24 cellular contexts compared by ENCODE assay signal in genomic region chr22:37091986-37092385, GRCh38. TPM values are rescaled to one million over a fixed set of nuclear protein-coding genes. Genes with fewer than 3 reads are reported as not detected.
DNase-seq lines count a peak whose midpoint lies in the region; ATAC-seq, FAIRE-seq and TF ChIP-seq lines count a peak whose summit lies in the region.
"Had no signal": no experiment of that assay in that cellular context is flagged by ENCODE, and none has a peak within 500 bp of the region (broad histone marks: within the 10 kb centered on the region; RNA-seq: fewer than 3 reads in every experiment).

No MANE protein-coding gene starts in this region.

- no peak for ATAC-seq in activated T-helper 17 cell treated with anti-CD3 and anti-CD28 coated beads, Interleukin-2, amount 50 U/mL, for 72 hours (replicated peaks)
- ATAC-seq in mucosa of descending colon: no peak
- ATAC-seq: A549 had no signal

- no peak overlapping the region for H3K27ac ChIP-seq in H1 (ENCODE audit: low read depth, low read length)
- H3K27ac ChIP-seq: A549, BLaER1, GM23248 had no signal

- 70% methylated on average over 5 of the region's 6 CpGs; no CpG with 5 or more reads in 1 of the 2 experiments for WGBS in H1 (ENCODE audit: extremely low coverage in 1 of 2, insufficient coverage in 1 of 2, insufficient read length in 1 of 2, insufficient replicate concordance in 2 of 2, low coverage in 1 of 2, low lambda C conversion rate in 2 of 2, missing lambda C conversion rate in 1 of 2), 2 experiments

- H3K79me1 ChIP-seq in H1 (ENCODE audit: low read depth, low read length): no peaks in the 10 kb centered on the region

- H3K18ac ChIP-seq in H1 (ENCODE audit: extremely low read depth, low read length): no peak overlapping the region; the same call in 1 of the 2 replicates

- no peak overlapping the region for H3K56ac ChIP-seq in H1 (replicated peaks; ENCODE audit: insufficient read length, low read depth, low read length)

- H2BK15ac ChIP-seq in H1 (ENCODE audit: low read length): no peak overlapping the region

- 0 out of 2 replicates have a peak overlapping the region, but pooled peaks have one; percentile 39 for H2AFZ ChIP-seq in H1 (ENCODE audit: low read length)
- H2AFZ ChIP-seq: GM23248 had no signal

- H4K8ac ChIP-seq in H1 (ENCODE audit: extremely low read depth, insufficient read depth, low read length): no peak overlapping the region

- H3K27me3 Mint-ChIP-seq in activated T-helper 17 cell treated with anti-CD3 and anti-CD28 coated beads, Interleukin-2, amount 50 U/mL, for 72 hours: no peaks in the 10 kb centered on the region

- H3K4me3 ChIP-seq in H1 (ENCODE audit: extremely low read depth in 1 of 4, insufficient read depth in 2 of 4, low read depth in 3 of 4, low read length in 4 of 4) (no peak overlapping the region), mucosa of descending colon (no peak overlapping the region)
- H3K4me3 ChIP-seq: A549, BLaER1, GM23248 had no signal

- no peak overlapping the region for H2BK5ac ChIP-seq in H1 (ENCODE audit: low read depth, low read length)

- peaks cover 0 to 5% (median 3%) of the 10 kb centered on the region in 4 experiments; a peak in 3 of 7 replicates for H3K27me3 ChIP-seq in H1 (replicated peaks in 1 of 4; ENCODE audit: control insufficient read depth in 3 of 4, extremely low read depth in 1 of 4, insufficient read depth in 3 of 4, low read length in 3 of 4)
- H3K27me3 ChIP-seq: BLaER1 had no signal

- POLR2A ChIA-PET in H1 (lab: Charles Lee; ENCODE audit: partially characterized antibody): interaction anchor here (0.6 kb wide), 2 partner anchors 31 to 516 kb away, joined by 3 read pairs; no protein-coding TSS in a partner anchor

- H3K4me1 ChIP-seq in H1 (replicated peaks in 1 of 4; ENCODE audit: control insufficient read depth in 3 of 4, insufficient read depth in 4 of 4, low read length in 3 of 4) (peaks cover 0 to 3% (median 0%) of the 10 kb centered on the region in 4 experiments; a peak in 2 of 7 replicates), mucosa of descending colon (ENCODE audit: low read depth) (no peaks in the 10 kb centered on the region)
- H3K4me1 ChIP-seq: BLaER1 had no signal

- CTCF ChIA-PET in H1 (lab: Charles Lee; ENCODE audit: partially characterized antibody): interaction anchor here (0.7 to 1.5 kb wide), 6 partner anchors 9 to 148 kb away, joined by 3 to 5 read pairs (median 3); no protein-coding TSS in a partner anchor

- no peak overlapping the region for H2BK12ac ChIP-seq in H1 (ENCODE audit: low read depth, low read length)

- H3K79me2 ChIP-seq in H1 (ENCODE audit: control insufficient read depth in 1 of 2, insufficient read depth in 2 of 2, low read length in 2 of 2): no peaks in the 10 kb centered on the region

- no peaks in the 10 kb centered on the region; the same call in 1 of the 2 replicates for H3K23me2 ChIP-seq in H1 (ENCODE audit: low read depth, low read length)

- no peak overlapping the region for H3K9ac ChIP-seq in H1 (replicated peaks in 1 of 4; ENCODE audit: extremely low read depth in 1 of 4, low read depth in 3 of 4, low read length in 3 of 4)
- H3K9ac ChIP-seq: BLaER1, GM23248 had no signal

- no peaks in the 10 kb centered on the region for H3K36me3 ChIP-seq in H1 (ENCODE audit: control insufficient read depth in 2 of 4, insufficient read depth in 4 of 4, low read length in 3 of 4)
- H3K36me3 ChIP-seq in mucosa of descending colon (ENCODE audit: low read depth): no peaks in the 10 kb centered on the region
- H3K36me3 ChIP-seq: BLaER1 had no signal

- H4K91ac ChIP-seq in H1 (replicated peaks; ENCODE audit: insufficient read length, low read length): no peak overlapping the region

- no peak overlapping the region for H2AK5ac ChIP-seq in H1 (ENCODE audit: low read depth, low read length)

- TF ChIP-seq RAD21 in H1 (IDR thresholded peaks at IDR 0.05 in 1 of 2, conservative IDR thresholded peaks at IDR 0.05 in 1 of 2; ENCODE audit: low read depth in 2 of 2, low read length in 2 of 2): no peak

- H3K4ac ChIP-seq in H1 (replicated peaks; ENCODE audit: insufficient read length, low read depth, low read length): no peak overlapping the region

- H2BK20ac ChIP-seq in H1 (ENCODE audit: low read length): no peak overlapping the region

- H3K27ac Mint-ChIP-seq in activated T-helper 17 cell treated with anti-CD3 and anti-CD28 coated beads, Interleukin-2, amount 50 U/mL, for 72 hours: peak overlapping the region; percentile 43
- H3K27ac Mint-ChIP-seq: CD14-positive monocyte had no signal

- intact Hi-C loops in mucosa of descending colon (cut with DNase I, micrococcal nuclease): no loop called here

- no peaks in the 10 kb centered on the region for H4K20me1 ChIP-seq in H1 (replicated peaks in 1 of 2; ENCODE audit: control insufficient read depth in 1 of 2, insufficient read depth in 2 of 2, low read length in 2 of 2)
- H4K20me1 ChIP-seq: BLaER1 had no signal

- TF ChIP-seq CTCF in H1 (IDR thresholded peaks at IDR 0.05; ENCODE audit: control extremely low read depth in 1 of 3, insufficient read depth in 1 of 3, low read depth in 1 of 3, low read length in 3 of 3) (no peak), mucosa of descending colon (IDR thresholded peaks at IDR 0.05) (no peak)

- no peak overlapping the region for H3K4me2 ChIP-seq in H1 (ENCODE audit: insufficient read depth in 1 of 2, low read depth in 2 of 2, low read length in 2 of 2)
- H3K4me2 ChIP-seq: A549, BLaER1 had no signal

- no peak for TF ChIP-seq EP300 in H1 (IDR thresholded peaks at IDR 0.05; ENCODE audit: borderline replicate concordance in 1 of 2, low read depth in 2 of 2, low read length in 2 of 2)

- TF ChIP-seq POLR2A in H1 (IDR thresholded peaks at IDR 0.05; ENCODE audit: control extremely low read depth in 1 of 2, low read depth in 2 of 2, low read length in 2 of 2): no peak

- no peak for FAIRE-seq in H1 (lab: Jason Lieb, UNC)
- FAIRE-seq: A549, GM12892, GM18507, H54, HTR-8/SVneo had no signal

- H3K9me3 Mint-ChIP-seq in activated T-helper 17 cell treated with anti-CD3 and anti-CD28 coated beads, Interleukin-2, amount 50 U/mL, for 72 hours: no peaks in the 10 kb centered on the region
- H3K9me3 Mint-ChIP-seq: CD14-positive monocyte had no signal

- peaks cover 41% of the 10 kb centered on the region for H3K4me1 Mint-ChIP-seq in activated T-helper 17 cell treated with anti-CD3 and anti-CD28 coated beads, Interleukin-2, amount 50 U/mL, for 72 hours
- H3K4me1 Mint-ChIP-seq: CD14-positive monocyte had no signal

- peak overlapping the region; percentile 97 for H3K4me3 Mint-ChIP-seq in activated T-helper 17 cell treated with anti-CD3 and anti-CD28 coated beads, Interleukin-2, amount 50 U/mL, for 72 hours
- H3K4me3 Mint-ChIP-seq: CD14-positive monocyte; CD4-positive, alpha-beta memory T cell had no signal

- H2BK120ac ChIP-seq in H1 (replicated peaks; ENCODE audit: low read depth, low read length): no peak overlapping the region

- H3K36me3 Mint-ChIP-seq in activated T-helper 17 cell treated with anti-CD3 and anti-CD28 coated beads, Interleukin-2, amount 50 U/mL, for 72 hours (ENCODE audit: low read depth): peaks cover 38% of the 10 kb centered on the region
- H3K36me3 Mint-ChIP-seq: CD14-positive monocyte; CD4-positive, alpha-beta memory T cell had no signal

- no peak for DNase-seq in H1 (ENCODE audit: low read depth in 1 of 2, low spot score in 2 of 2)
- peak; percentile 59 for DNase-seq in mucosa of gallbladder (ENCODE audit: low spot score)
- DNase-seq in renal cortical epithelial cell (ENCODE audit: low read depth): peak; percentile 34
- DNase-seq in A172 (ENCODE audit: low spot score): no peak
- DNase-seq in SKM-1 treated with dmso at 0.1 percent for 144 hours (lab: John Stamatoyannopoulos, UW; ENCODE audit: unreplicated experiment): no peak
- no peak for DNase-seq in NCI-H2081 (lab: John Stamatoyannopoulos, UW)
- DNase-seq in mucosa of descending colon: no peak
- DNase-seq: CD4-positive, alpha-beta memory T cell; DMS153; DMS79; GDM1; HCEC 1CT; IMR-90 had no signal

- no peaks in the 10 kb centered on the region for H3K9me3 ChIP-seq in H1 (ENCODE audit: insufficient read depth in 2 of 2, low read depth in 1 of 2, low read length in 1 of 2)
- no peaks in the 10 kb centered on the region for H3K9me3 ChIP-seq in mucosa of descending colon
- H3K9me3 ChIP-seq: A549, BLaER1 had no signal

- no peak overlapping the region for H4K5ac ChIP-seq in H1 (ENCODE audit: insufficient read length, low read depth, low read length)

- no peak overlapping the region for H3K14ac ChIP-seq in H1 (ENCODE audit: insufficient read length)

- no peak overlapping the region for H3K23ac ChIP-seq in H1 (ENCODE audit: insufficient read length)

RNA-seq across cellular contexts. Expression of gene TMPRSS6, which starts 17.5 kb away (rescaled TPM):
- 100 to 1,000 TPM in 1 of 2 donors, 10 to 100 TPM in 1; 86.6 to 343 TPM for total RNA-seq in activated T-helper 17 cell treated with anti-CD3 and anti-CD28 coated beads, Interleukin-2, amount 50 U/mL, for 72 hours
- not detected in 2 replicates for total RNA-seq in H1 (2021; fragmentation: NEBNext Ultra II Directional; extraction: Animal tissue kit (Norgen Biotek cat#: 25700))
- polyA plus RNA-seq in H1 (2011; rRNA removed): 0.02 and 0.05 TPM in 2 replicates
- 0.06 TPM for polyA plus RNA-seq in H1 (2011; cell fraction: cytosol; rRNA removed)
- 0.19 TPM for polyA plus RNA-seq in H1 (2011; cell fraction: nucleus; rRNA removed)
- polyA plus RNA-seq in H1 (2012, experiment 1 of 2): 0.13 to 0.27 TPM (median 0.19 TPM) in 4 replicates
- 0.09 TPM for polyA plus RNA-seq in H1 (2012, experiment 2 of 2)
- polyA plus RNA-seq in H1 (2013, experiment 1 of 2): 0.02 TPM
- 0.02 TPM for polyA plus RNA-seq in H1 (2013, experiment 2 of 2)
- not detected in 2 replicates for polyA minus RNA-seq in H1 (2011; rRNA and poly(A)+ RNA removed)
- polyA minus RNA-seq in H1 (2011; cell fraction: cytosol; rRNA and poly(A)+ RNA removed): not detected
- polyA minus RNA-seq in H1 (2011; cell fraction: nucleus; rRNA and poly(A)+ RNA removed): not detected
- total RNA-seq in mucosa of gallbladder (9.2 TPM), renal cortical epithelial cell (not detected in 2 replicates), mucosa of descending colon (under 1 TPM in 2 of 3 donors, not detected in 1; 0.29 to 0.46 TPM)
- not detected in 2 replicates for total RNA-seq in A172 (2014; rRNA removed; shearing (Covaris generic))
- total RNA-seq: Daoy, GM23248, IMR-90 had no signal
- polyA plus RNA-seq: A549; AG04450; CD14-positive monocyte; CD4-positive, alpha-beta memory T cell; IMR-90 had no signal

RNA-seq across cellular contexts. Expression of gene KCTD17, which starts 40.4 kb away (rescaled TPM):
- 10 to 100 TPM; 39.4 to 41.9 TPM for total RNA-seq in activated T-helper 17 cell treated with anti-CD3 and anti-CD28 coated beads, Interleukin-2, amount 50 U/mL, for 72 hours
- total RNA-seq in H1 (2021; fragmentation: NEBNext Ultra II Directional; extraction: Animal tissue kit (Norgen Biotek cat#: 25700)): 35.8 and 39.4 TPM in 2 replicates
- 44.0 and 69.0 TPM in 2 replicates for polyA plus RNA-seq in H1 (2011; rRNA removed)
- 47.9 TPM for polyA plus RNA-seq in H1 (2011; cell fraction: cytosol; rRNA removed)
- 87.7 TPM for polyA plus RNA-seq in H1 (2011; cell fraction: nucleus; rRNA removed)
- 24.9 to 38.8 TPM (median 38.0 TPM) in 4 replicates for polyA plus RNA-seq in H1 (2012, experiment 1 of 2)
- 36.2 TPM for polyA plus RNA-seq in H1 (2012, experiment 2 of 2)
- polyA plus RNA-seq in H1 (2013, experiment 1 of 2): 21.4 TPM
- 23.8 TPM for polyA plus RNA-seq in H1 (2013, experiment 2 of 2)
- 22.1 and 45.1 TPM in 2 replicates for polyA minus RNA-seq in H1 (2011; rRNA and poly(A)+ RNA removed)
- polyA minus RNA-seq in H1 (2011; cell fraction: cytosol; rRNA and poly(A)+ RNA removed): 20.6 TPM
- 27.7 TPM for polyA minus RNA-seq in H1 (2011; cell fraction: nucleus; rRNA and poly(A)+ RNA removed)
- total RNA-seq in mucosa of gallbladder (51.9 TPM), renal cortical epithelial cell (18.1 and 31.5 TPM in 2 replicates), mucosa of descending colon (10 to 100 TPM; 24.9 to 40.1 (median 31.3) TPM)
- total RNA-seq in A172 (2014; rRNA removed; shearing (Covaris generic)): 20.5 and 21.3 TPM in 2 replicates

RNA-seq across cellular contexts. Expression of gene IL2RB, which starts 57.7 kb away (rescaled TPM):
- 100 to 1,000 TPM; 425 to 498 TPM for total RNA-seq in activated T-helper 17 cell treated with anti-CD3 and anti-CD28 coated beads, Interleukin-2, amount 50 U/mL, for 72 hours
- 0.67 and 1.3 TPM in 2 replicates for total RNA-seq in H1 (2021; fragmentation: NEBNext Ultra II Directional; extraction: Animal tissue kit (Norgen Biotek cat#: 25700))
- 0.67 and 1.1 TPM in 2 replicates for polyA plus RNA-seq in H1 (2011; rRNA removed)
- 0.48 TPM for polyA plus RNA-seq in H1 (2011; cell fraction: cytosol; rRNA removed)
- polyA plus RNA-seq in H1 (2011; cell fraction: nucleus; rRNA removed): 0.96 TPM
- polyA plus RNA-seq in H1 (2012, experiment 1 of 2): 0.55 to 0.76 TPM (median 0.72 TPM) in 4 replicates
- 0.80 TPM for polyA plus RNA-seq in H1 (2012, experiment 2 of 2)
- polyA plus RNA-seq in H1 (2013, experiment 1 of 2): 1.6 TPM
- 1.6 TPM for polyA plus RNA-seq in H1 (2013, experiment 2 of 2)
- polyA minus RNA-seq in H1 (2011; rRNA and poly(A)+ RNA removed): 0.85 and 1.0 TPM in 2 replicates
- polyA minus RNA-seq in H1 (2011; cell fraction: cytosol; rRNA and poly(A)+ RNA removed): 1.0 TPM
- polyA minus RNA-seq in H1 (2011; cell fraction: nucleus; rRNA and poly(A)+ RNA removed): 0.60 TPM
- 6.0 TPM for total RNA-seq in mucosa of gallbladder
- total RNA-seq in renal cortical epithelial cell: not detected in 2 replicates
- total RNA-seq in A172 (2014; rRNA removed; shearing (Covaris generic)): 0.02 TPM in 1 of 2 replicates, not detected in the other
- 1 to 10 TPM; 4.5 to 5.8 (median 5.3) TPM for total RNA-seq in mucosa of descending colon
- total RNA-seq: Daoy, GM23248, IMR-90 had no signal

Comparison
In these comparisons a context has a peak if more than half of its experiments do, and no peak if none do; other contexts are left out.
1. DNase-seq: peak in mucosa of gallbladder (single experiment) and renal cortical epithelial cell (single experiment); none in H1 (0 of 2), A172 (single experiment), SKM-1 treated with dmso at 0.1 percent for 144 hours (single experiment), NCI-H2081 (0 of 2) and mucosa of descending colon (0 of 3).
2. RNA of gene IL2RB, which starts 57.7 kb away (total RNA-seq): 425 to 498 TPM in activated T-helper 17 cell treated with anti-CD3 and anti-CD28 coated beads, Interleukin-2, amount 50 U/mL, for 72 hours; 6.0 TPM in mucosa of gallbladder (single experiment), 4.5 to 5.8 TPM in mucosa of descending colon, 0.67 to 1.3 TPM in H1, not detected in renal cortical epithelial cell and 0.02 TPM in A172; every median in the first group is over 10 times any median in the second.